Comparison of ENCODE assay signal across 8 cellular contexts in the genomic region with DNA sequence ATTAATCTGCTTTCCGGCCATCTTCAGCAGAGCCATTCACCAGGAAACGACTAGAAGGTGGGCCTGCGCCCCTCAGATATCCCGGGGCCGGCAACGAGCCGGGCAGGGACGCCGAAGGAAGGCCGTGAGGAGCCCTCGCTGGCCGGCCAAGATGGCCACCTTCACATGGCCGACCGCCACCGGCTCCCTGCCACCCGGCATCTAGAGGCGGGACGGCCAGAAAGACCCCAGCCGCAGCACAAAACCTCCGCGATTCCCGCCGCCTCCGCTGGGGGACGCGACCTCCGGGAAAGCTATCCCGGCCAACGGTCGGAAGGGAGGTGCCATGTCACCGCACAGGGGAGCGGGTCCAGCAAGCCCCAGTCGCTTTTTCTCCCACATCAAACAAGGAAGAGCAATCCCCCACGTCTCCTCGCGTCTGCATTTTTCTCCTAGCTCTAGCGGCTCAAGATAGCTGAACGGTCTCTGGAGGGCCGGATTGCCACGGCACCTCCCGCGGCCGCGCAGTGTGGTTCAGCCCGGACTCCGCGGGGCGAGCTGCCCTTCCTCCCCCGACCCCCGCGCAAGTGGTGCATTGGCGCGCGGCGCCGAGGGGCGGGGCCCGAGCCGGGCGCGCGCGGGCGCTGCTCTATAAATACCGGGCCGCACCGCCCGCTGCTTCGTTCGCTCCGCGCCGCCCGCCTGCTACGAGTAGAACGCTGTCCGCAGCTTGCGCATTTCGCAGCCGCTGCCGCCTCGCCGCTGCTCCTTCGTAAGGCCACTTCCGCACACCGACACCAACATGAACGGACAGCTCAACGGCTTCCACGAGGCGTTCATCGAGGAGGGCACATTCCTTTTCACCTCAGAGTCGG. TPM values are rescaled to one million over a fixed set of nuclear protein-coding genes. Genes with fewer than 3 reads are reported as not detected.
A peak's percentile ranks its signal among the peaks of the same experiment; 100 is the strongest.
DNase-seq lines count a peak whose midpoint lies in the region; ATAC-seq and TF ChIP-seq lines count a peak whose summit lies in the region.

MAT2A (plus strand) TSS at position 662 of the 854 bp plus-strand sequence; CDS start at position 782, 120 bp downstream.

- intact Hi-C loops in activated T-helper 1 cell treated with anti-CD3 and anti-CD28 coated beads, Interleukin-12 subunit alpha, Interleukin-12 subunit beta, Interleukin-2, Interleukin-4 antibody, amounts not matched to agents 30 ng/mL and 10 ng/mL and 1 ng/mL, durations not matched to agents 14 hours and 24 hours and 36 hours (cut with micrococcal nuclease), result loop anchor here (1.0 to 5.0 kb wide), 10 partner anchors 14 to 569 kb away; partner anchors contain the start of genes ELMOD3, GGCX, POLR1A and PTCD3
- intact Hi-C loops in natural killer cell (cut with micrococcal nuclease), result loop anchor here (5.0 kb wide), 1 partner anchor 131 kb away; no protein-coding TSS in a partner anchor

- H3K27me3 Mint-ChIP-seq in activated T-helper 1 cell treated with anti-CD3 and anti-CD28 coated beads, Interleukin-12 subunit alpha, Interleukin-12 subunit beta, Interleukin-2, Interleukin-4 antibody, amounts not matched to agents 30 ng/mL and 10 ng/mL and 1 ng/mL, durations not matched to agents 14 hours and 24 hours and 36 hours (ENCODE audit: insufficient read depth), result no peaks in the 10 kb centered on the region
- H3K27me3 Mint-ChIP-seq in natural killer cell (ENCODE audit: low read depth in 2 of 2), result no peaks in the 10 kb centered on the region

- H3K9me3 Mint-ChIP-seq in activated T-helper 1 cell treated with anti-CD3 and anti-CD28 coated beads, Interleukin-12 subunit alpha, Interleukin-12 subunit beta, Interleukin-2, Interleukin-4 antibody, amounts not matched to agents 30 ng/mL and 10 ng/mL and 1 ng/mL, durations not matched to agents 14 hours and 24 hours and 36 hours, result no peaks in the 10 kb centered on the region
- H3K9me3 Mint-ChIP-seq in natural killer cell, result no peaks in the 10 kb centered on the region

- peak within 1 kb of the TSS; percentile 95 for H3K27ac ChIP-seq in GM23248

- no peaks in the 10 kb centered on the region for H3K9me2 ChIP-seq in GM23248 (ENCODE audit: insufficient read depth)

- peak within 1 kb of the TSS; percentile 98 for H3K9ac ChIP-seq in GM23248

- DNase-seq in Daoy (ENCODE audit: low read depth), result peak; percentile 95
- DNase-seq in GM23248, result peak; percentile 93
- DNase-seq in Kasumi-1 (lab: John Stamatoyannopoulos, UW), result peak; percentile 92 to 93
- peak; percentile 91 for DNase-seq in RKO (ENCODE audit: low spot score)
- DNase-seq in activated T-helper 1 cell treated with anti-CD3 and anti-CD28 coated beads, Interleukin-12 subunit alpha, Interleukin-12 subunit beta, Interleukin-2, Interleukin-4 antibody, amounts not matched to agents 30 ng/mL and 10 ng/mL and 1 ng/mL, durations not matched to agents 14 hours and 24 hours and 36 hours (ENCODE audit: low spot score), result peak; percentile 88
- DNase-seq in fibroblast of gingiva (ENCODE audit: low read depth), result peak; percentile 93
- peak; percentile 88 for DNase-seq in natural killer cell
- peak; percentile 87 for DNase-seq in stimulated activated naive CD4-positive, alpha-beta T cell treated with Interleukin-2 at 50 U/mL for 16 hours (lab: John Stamatoyannopoulos, UW)

- peak within 1 kb of the TSS; percentile 92 for H3K4me3 ChIP-seq in GM23248

- H3K9me3 ChIP-seq in GM23248 (ENCODE audit: low read depth), result no peaks in the 10 kb centered on the region

- WGBS in GM23248 (ENCODE audit: low coverage in 1 of 2, low lambda C conversion rate in 2 of 2, missing lambda C conversion rate in 2 of 2), 2 experiments, result 1% methylated on average over 81 to 85 of the region's 92 CpGs

- H3K79me2 ChIP-seq in GM23248 (ENCODE audit: insufficient read depth), result peaks cover 65% of the 10 kb centered on the region

- peak; percentile 79 to 88 (median 80) for ATAC-seq in natural killer cell

- peak within 1 kb of the TSS; percentile 97 for H3K27ac Mint-ChIP-seq in activated T-helper 1 cell treated with anti-CD3 and anti-CD28 coated beads, Interleukin-12 subunit alpha, Interleukin-12 subunit beta, Interleukin-2, Interleukin-4 antibody, amounts not matched to agents 30 ng/mL and 10 ng/mL and 1 ng/mL, durations not matched to agents 14 hours and 24 hours and 36 hours
- peak within 1 kb of the TSS; percentile 89 to 90 for H3K27ac Mint-ChIP-seq in natural killer cell

- no peaks in the 10 kb centered on the region for H3K27me3 ChIP-seq in GM23248 (replicated peaks; ENCODE audit: insufficient read depth)

- H3K36me3 ChIP-seq in GM23248 (ENCODE audit: low read depth), result peaks cover 34% of the 10 kb centered on the region

- peaks cover 56% of the 10 kb centered on the region for H3F3A ChIP-seq in GM23248 (ENCODE audit: insufficient read depth)

- H3K4me1 ChIP-seq in GM23248 (ENCODE audit: insufficient read depth), result peaks cover 34% of the 10 kb centered on the region

- H3K4me1 Mint-ChIP-seq in activated T-helper 1 cell treated with anti-CD3 and anti-CD28 coated beads, Interleukin-12 subunit alpha, Interleukin-12 subunit beta, Interleukin-2, Interleukin-4 antibody, amounts not matched to agents 30 ng/mL and 10 ng/mL and 1 ng/mL, durations not matched to agents 14 hours and 24 hours and 36 hours (ENCODE audit: low read depth), result peaks cover 56% of the 10 kb centered on the region
- peaks cover 33 to 47% of the 10 kb centered on the region in 2 donors for H3K4me1 Mint-ChIP-seq in natural killer cell

- peak within 1 kb of the TSS; percentile 100 for H3K4me2 ChIP-seq in GM23248 (ENCODE audit: unreplicated experiment)

- in situ Hi-C loops in GM23248 (cut with MboI), result no loop called here

- H2AFZ ChIP-seq in GM23248, result peak within 1 kb of the TSS; percentile 66

- peaks cover 30% of the 10 kb centered on the region for H4K20me1 ChIP-seq in GM23248 (ENCODE audit: insufficient read depth)

- peak; percentile 15 for TF ChIP-seq CTCF in natural killer cell (IDR thresholded peaks at IDR 0.05)

- H3K4me3 Mint-ChIP-seq in activated T-helper 1 cell treated with anti-CD3 and anti-CD28 coated beads, Interleukin-12 subunit alpha, Interleukin-12 subunit beta, Interleukin-2, Interleukin-4 antibody, amounts not matched to agents 30 ng/mL and 10 ng/mL and 1 ng/mL, durations not matched to agents 14 hours and 24 hours and 36 hours, result peak within 1 kb of the TSS; percentile 99
- H3K4me3 Mint-ChIP-seq in natural killer cell, result peak within 1 kb of the TSS; percentile 95

- peaks cover 45% of the 10 kb centered on the region for H3K36me3 Mint-ChIP-seq in activated T-helper 1 cell treated with anti-CD3 and anti-CD28 coated beads, Interleukin-12 subunit alpha, Interleukin-12 subunit beta, Interleukin-2, Interleukin-4 antibody, amounts not matched to agents 30 ng/mL and 10 ng/mL and 1 ng/mL, durations not matched to agents 14 hours and 24 hours and 36 hours (ENCODE audit: low read depth)
- peaks cover 22% of the 10 kb centered on the region for H3K36me3 Mint-ChIP-seq in natural killer cell

RNA-seq across cellular contexts. Expression of gene MAT2A, which starts in this region (rescaled TPM):
- total RNA-seq in Daoy (2014; rRNA removed; shearing (Covaris generic)), result 55.8 and 63.8 TPM in 2 replicates
- 104 and 125 TPM in 2 replicates for total RNA-seq in GM23248 (2014; rRNA removed; shearing (Covaris generic))
- 193 and 217 TPM in 2 replicates for polyA plus RNA-seq in GM23248 (2016; fragmentation: Nextera tagmentation; extraction: Ambion mirVana)
- 461 and 480 TPM in 2 replicates for total RNA-seq in activated T-helper 1 cell treated with anti-CD3 and anti-CD28 coated beads, Interleukin-12 subunit alpha, Interleukin-12 subunit beta, Interleukin-2, Interleukin-4 antibody, amounts not matched to agents 30 ng/mL and 10 ng/mL and 1 ng/mL, durations not matched to agents 14 hours and 24 hours and 36 hours
- total RNA-seq in natural killer cell, result 100 to 1,000 TPM; 116 to 141 (median 135) TPM

Comparison
In these comparisons a context has a peak if more than half of its experiments do, and no peak if none do; other contexts are left out.
1. Peak in every context shown above with its lines: DNase-seq, ATAC-seq, H3K4me3 ChIP-seq and H3K27ac ChIP-seq.